Comparison of ENCODE assay signal across 34 cellular contexts in genomic region chr7:148637094-148637493, GRCh38. TPM values are rescaled to one million over a fixed set of nuclear protein-coding genes. Genes with fewer than 3 reads are reported as not detected.
"Had no signal": no experiment of that assay in that cellular context is flagged by ENCODE, and none has a peak within 500 bp of the region (broad histone marks: within the 10 kb centered on the region; RNA-seq: fewer than 3 reads in every experiment).

No MANE protein-coding gene starts in this region.

- H3K9me3 Mint-ChIP-seq: stimulated activated effector memory CD8-positive, alpha-beta T cell treated with anti-CD3 and anti-CD28 coated beads, Interleukin-12 subunit alpha, Interleukin-12 subunit beta, amount 100 ng/mL, for 72 hours; type B pancreatic cell had no signal

- H3K4me3 ChIP-seq: stomach, suprapubic skin, testis, thoracic aorta, thyroid gland, tibial artery, tibial nerve, transverse colon, upper lobe of left lung, upper lobe of right lung, uterus, vagina had no signal

- DNase-seq: stimulated activated CD4-positive, alpha-beta T cell treated with anti-CD3 and anti-CD28 coated beads, Interleukin-2, amount 100 ng/mL, for 48 hours; stimulated activated CD4-positive, alpha-beta T cell treated with anti-CD3 and anti-CD28 coated beads, Interleukin-4, amount 100 ng/mL, for 1 hour; stimulated activated CD4-positive, alpha-beta T cell treated with anti-CD3 and anti-CD28 coated beads, Interleukin-4, amount 100 ng/mL, for 24 hours; stimulated activated CD4-positive, alpha-beta T cell treated with anti-CD3 and anti-CD28 coated beads, Interleukin-4, amount 100 ng/mL, for 4 hours; stimulated activated CD8-positive, alpha-beta memory T cell treated with anti-CD3 and anti-CD28 coated beads, Interleukin-4, amount 100 ng/mL, for 48 hours; stimulated activated naive B cell treated with anti-CD40 and anti-IgM and Interleukin-4, amounts not matched to agents 10 μg/mL and 1 μg/mL and 100 μg/mL, for 72 hours; stimulated activated naive CD4-positive, alpha-beta T cell; stimulated activated naive CD4-positive, alpha-beta T cell treated with Interleukin-2 at 50 U/mL for 16 hours; stimulated activated naive CD8-positive, alpha-beta T cell treated with anti-CD3 and anti-CD28 coated beads, Interleukin-15, amount 100 ng/mL, for 72 hours; stimulated activated naive CD8-positive, alpha-beta T cell treated with anti-CD3 and anti-CD28 coated beads, Interleukin-15, Interleukin-2, amounts not matched to agents 100 U/mL and 50 U/mL, for 24 hours; stomach; substantia nigra; testis; thyroid gland; tibial artery; transverse colon; trophoblast cell; upper lobe of right lung; uterus had no signal

- H3K27me3 Mint-ChIP-seq: stimulated activated memory B cell treated with anti-CD40 and anti-IgM and Interleukin-4, amounts not matched to agents 10 μg/mL and 1 μg/mL and 100 μg/mL, for 72 hours; stimulated activated naive CD8-positive, alpha-beta T cell treated with anti-CD3 and anti-CD28 coated beads, Interleukin-15, amount 100 ng/mL, for 72 hours; stimulated activated naive CD8-positive, alpha-beta T cell treated with anti-CD3 and anti-CD28 coated beads, Interleukin-15, Interleukin-2, amounts not matched to agents 100 ng/mL and 50 ng/mL, for 24 hours; type B pancreatic cell had no signal

- H3K27ac ChIP-seq: stomach, suprapubic skin, testis, thoracic aorta, thyroid gland, tibial artery, tibial nerve, transverse colon, upper lobe of left lung, upper lobe of right lung, uterus, vagina had no signal

- H3K36me3 ChIP-seq: stomach, suprapubic skin, thoracic aorta, thyroid gland, tibial artery, tibial nerve, transverse colon, upper lobe of left lung, upper lobe of right lung, uterus, vagina had no signal

- ATAC-seq: stimulated activated effector memory CD8-positive, alpha-beta T cell treated with anti-CD3 and anti-CD28 coated beads, Interleukin-12 subunit alpha, Interleukin-12 subunit beta, amount 100 ng/mL, for 72 hours; stimulated activated memory B cell treated with anti-CD40 and anti-IgM and Interleukin-4, amounts not matched to agents 10 μg/mL and 1 μg/mL and 100 μg/mL, for 72 hours; stimulated activated naive B cell treated with anti-CD40 and anti-IgM and Interleukin-4, amounts not matched to agents 10 μg/mL and 1 μg/mL and 100 μg/mL, for 72 hours; stimulated activated naive CD8-positive, alpha-beta T cell treated with anti-CD3 and anti-CD28 coated beads, Interleukin-15, amount 100 ng/mL, for 72 hours; stimulated activated naive CD8-positive, alpha-beta T cell treated with anti-CD3 and anti-CD28 coated beads, Interleukin-15, Interleukin-2, amounts not matched to agents 100 U/mL and 50 U/mL, for 24 hours; upper lobe of right lung had no signal

- H3K27me3 ChIP-seq: stomach, suprapubic skin, testis, thyroid gland, tibial artery, tibial nerve, transverse colon, upper lobe of left lung, upper lobe of right lung, uterus, vagina had no signal

- H3K27ac Mint-ChIP-seq: stimulated activated effector memory CD8-positive, alpha-beta T cell treated with anti-CD3 and anti-CD28 coated beads, Interleukin-12 subunit alpha, Interleukin-12 subunit beta, amount 100 ng/mL, for 72 hours; stimulated activated memory B cell treated with anti-CD40 and anti-IgM and Interleukin-4, amounts not matched to agents 10 μg/mL and 1 μg/mL and 100 μg/mL, for 72 hours; stimulated activated naive B cell treated with anti-CD40 and anti-IgM and Interleukin-4, amounts not matched to agents 10 μg/mL and 1 μg/mL and 100 μg/mL, for 72 hours; stimulated activated naive CD8-positive, alpha-beta T cell treated with anti-CD3 and anti-CD28 coated beads, Interleukin-15, Interleukin-2, amounts not matched to agents 100 ng/mL and 50 ng/mL, for 24 hours; type B pancreatic cell had no signal

- H3K4me1 ChIP-seq: stomach, suprapubic skin, testis, thyroid gland, tibial artery, tibial nerve, transverse colon, upper lobe of left lung, upper lobe of right lung, uterus, vagina had no signal

- FAIRE-seq: urothelium cell line had no signal

- H3K4me3 Mint-ChIP-seq: stimulated activated effector memory CD8-positive, alpha-beta T cell treated with anti-CD3 and anti-CD28 coated beads, Interleukin-12 subunit alpha, Interleukin-12 subunit beta, amount 100 ng/mL, for 72 hours; stimulated activated memory B cell treated with anti-CD40 and anti-IgM and Interleukin-4, amounts not matched to agents 10 μg/mL and 1 μg/mL and 100 μg/mL, for 72 hours; stimulated activated naive B cell treated with anti-CD40 and anti-IgM and Interleukin-4, amounts not matched to agents 10 μg/mL and 1 μg/mL and 100 μg/mL, for 72 hours; stimulated activated naive CD8-positive, alpha-beta T cell treated with anti-CD3 and anti-CD28 coated beads, Interleukin-15, amount 100 ng/mL, for 72 hours; stimulated activated naive CD8-positive, alpha-beta T cell treated with anti-CD3 and anti-CD28 coated beads, Interleukin-15, Interleukin-2, amounts not matched to agents 100 ng/mL and 50 ng/mL, for 24 hours; type B pancreatic cell had no signal

- H3K36me3 Mint-ChIP-seq: stimulated activated effector memory CD8-positive, alpha-beta T cell treated with anti-CD3 and anti-CD28 coated beads, Interleukin-12 subunit alpha, Interleukin-12 subunit beta, amount 100 ng/mL, for 72 hours; stimulated activated memory B cell treated with anti-CD40 and anti-IgM and Interleukin-4, amounts not matched to agents 10 μg/mL and 1 μg/mL and 100 μg/mL, for 72 hours; type B pancreatic cell had no signal

- H3K9me3 ChIP-seq: stomach, suprapubic skin, testis, thoracic aorta, thyroid gland, tibial artery, tibial nerve, transverse colon, upper lobe of left lung, upper lobe of right lung, uterus, vagina had no signal

RNA-seq across cellular contexts. Expression of gene C7orf33, which starts 46.5 kb away (rescaled TPM):
- total RNA-seq: stomach, subcutaneous adipose tissue, suprapubic skin, temporal lobe, thoracic aorta, thyroid gland, tibial nerve, transverse colon, upper lobe of left lung, upper lobe of right lung, ureter, urinary bladder, uterus, vagina had no signal
- polyA plus RNA-seq: stomach, thymus, urinary bladder had no signal
